1 cellular context compared by ENCODE assay signal in the genomic region with DNA sequence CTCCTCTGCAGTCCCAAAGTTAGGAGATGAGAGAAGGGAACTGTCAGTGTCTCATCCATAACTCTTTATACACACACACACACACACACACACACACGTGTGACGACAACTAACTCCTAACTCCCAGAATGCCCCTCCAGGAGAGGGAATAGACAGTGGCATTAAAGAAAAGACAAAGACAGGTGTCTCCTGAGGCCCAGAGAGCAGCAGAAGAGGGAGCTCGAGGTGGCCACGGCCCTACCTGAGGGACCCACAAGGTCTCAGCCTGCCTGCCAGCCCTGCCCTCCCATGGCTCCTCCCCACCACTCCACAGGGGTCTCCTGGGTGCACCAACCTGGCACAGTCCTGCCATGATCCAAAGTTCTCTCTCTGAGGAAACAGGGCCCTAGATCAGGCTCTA.
TF ChIP-seq lines count a peak whose summit lies in the region.

No MANE protein-coding gene starts in this region.

TF ChIP-seq in WTC11, 78 proteins besides CTCF, POLR2A, EP300 and RAD21 (continued from another document):
- no peak for TF ChIP-seq ZNF512 (CRISPR knock-in tag; IDR thresholded peaks at IDR 0.05; ENCODE audit: borderline replicate concordance)
- no peak for TF ChIP-seq ZNF396 (CRISPR knock-in tag; IDR thresholded peaks at IDR 0.05; ENCODE audit: borderline replicate concordance)
- no peak for TF ChIP-seq CBFB (CRISPR knock-in tag; IDR thresholded peaks at IDR 0.05; ENCODE audit: low read depth)
- TF ChIP-seq, protein P1, sequence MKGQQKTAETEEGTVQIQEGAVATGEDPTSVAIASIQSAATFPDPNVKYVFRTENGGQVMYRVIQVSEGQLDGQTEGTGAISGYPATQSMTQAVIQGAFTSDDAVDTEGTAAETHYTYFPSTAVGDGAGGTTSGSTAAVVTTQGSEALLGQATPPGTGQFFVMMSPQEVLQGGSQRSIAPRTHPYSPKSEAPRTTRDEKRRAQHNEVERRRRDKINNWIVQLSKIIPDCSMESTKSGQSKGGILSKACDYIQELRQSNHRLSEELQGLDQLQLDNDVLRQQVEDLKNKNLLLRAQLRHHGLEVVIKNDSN (CRISPR knock-in tag; IDR thresholded peaks at IDR 0.05) = no peak
- TF ChIP-seq, protein P2, sequence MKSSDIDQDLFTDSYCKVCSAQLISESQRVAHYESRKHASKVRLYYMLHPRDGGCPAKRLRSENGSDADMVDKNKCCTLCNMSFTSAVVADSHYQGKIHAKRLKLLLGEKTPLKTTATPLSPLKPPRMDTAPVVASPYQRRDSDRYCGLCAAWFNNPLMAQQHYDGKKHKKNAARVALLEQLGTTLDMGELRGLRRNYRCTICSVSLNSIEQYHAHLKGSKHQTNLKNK (CRISPR knock-in tag; IDR thresholded peaks at IDR 0.05) = no peak
TF ChIP-seq in WTC11: peak in this region for 0.
